In genomic region chr20:38106461-38106860, GRCh38 we compare ENCODE assay signal across 1 cellular context.
TF ChIP-seq lines count a peak whose summit lies in the region.

No MANE protein-coding gene starts in this region.

TF ChIP-seq in K562, 482 proteins besides CTCF, POLR2A, EP300 and RAD21:
- no peak for TF ChIP-seq ELK3 (CRISPR knock-in tag; IDR thresholded peaks at IDR 0.05)
- TF ChIP-seq XRCC3 (IDR thresholded peaks at IDR 0.05): no peak
- no peak for TF ChIP-seq DEAF1 (CRISPR knock-in tag; IDR thresholded peaks at IDR 0.05)
- no peak for TF ChIP-seq ZNF316 (IDR thresholded peaks at IDR 0.05)
- no peak for TF ChIP-seq SRSF1 (IDR thresholded peaks at IDR 0.05; ENCODE audit: low read depth, low read length)
- no peak for TF ChIP-seq BRCA1 (IDR thresholded peaks at IDR 0.05)
- TF ChIP-seq BRCA1 (CRISPR knock-in tag; IDR thresholded peaks at IDR 0.05): no peak
